Comparison of ENCODE assay signal across 8 cellular contexts in the genomic region with DNA sequence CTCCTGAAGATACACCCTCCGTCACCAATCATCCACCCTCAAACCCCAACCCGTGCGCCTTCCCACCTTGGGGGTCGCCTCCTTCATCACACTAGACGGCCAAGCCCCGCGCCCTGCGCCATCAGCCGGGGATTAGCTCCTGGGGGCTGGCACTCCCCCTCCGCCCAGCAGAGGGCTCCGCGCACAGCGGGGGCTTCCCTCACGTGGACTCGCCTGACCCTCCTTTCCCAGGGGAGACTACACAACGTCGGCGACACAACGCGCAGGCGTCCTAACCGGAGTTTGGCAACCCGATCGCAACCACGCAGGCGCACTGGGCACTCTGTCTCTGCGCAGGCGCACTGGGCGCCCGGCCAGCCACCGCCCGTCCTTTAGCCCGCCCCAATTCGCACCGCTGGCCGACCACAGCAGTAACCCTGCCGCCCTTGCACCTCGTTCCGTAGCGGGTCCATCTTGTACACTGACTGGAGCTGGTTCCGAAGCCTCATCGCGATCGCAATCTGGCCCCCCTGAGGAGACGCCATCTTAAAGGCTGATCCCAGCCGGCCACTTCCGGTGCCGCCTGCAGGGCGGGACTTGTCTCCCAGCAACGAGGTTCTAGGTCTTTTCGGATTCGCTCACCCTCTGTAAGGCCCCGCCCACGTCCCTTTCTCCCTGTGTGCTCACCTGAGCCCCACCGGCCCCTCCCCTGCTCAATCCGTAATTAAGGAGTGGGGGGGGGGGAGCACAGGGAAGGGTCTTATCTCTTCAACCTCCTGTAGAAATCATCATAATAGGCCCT. TPM values are rescaled to one million over a fixed set of nuclear protein-coding genes. Genes with fewer than 3 reads are reported as not detected.
DNase-seq lines count a peak whose midpoint lies in the region; ATAC-seq and TF ChIP-seq lines count a peak whose summit lies in the region.

A gene (minus strand): TSS at position 551 of the 781 bp plus-strand sequence. CDS start 27 bp downstream, at position 524.

- H3K27me3 ChIP-seq in RWPE2 (ENCODE audit: insufficient read depth, poor library complexity, severe bottlenecking) = peaks cover 10% of the 10 kb centered on the region

- peak; percentile 79 for TF ChIP-seq CTCF in RWPE2 (IDR thresholded peaks at IDR 0.05; ENCODE audit: poor library complexity, severe bottlenecking)

- peak within 1 kb of the TSS; percentile 83 for H3K27ac ChIP-seq in RWPE2 (ENCODE audit: poor library complexity, severe bottlenecking)

- no peaks in the 10 kb centered on the region for H3K9me3 Mint-ChIP-seq in activated T-helper 2 cell treated with anti-CD3 and anti-CD28 coated beads, Interferon-gamma antibody, Interleukin-2, Interleukin-4, amounts not matched to agents 10 μg/mL and 5 μg/mL and 100 μg/mL, durations not matched to agents 14 hours and 24 hours and 36 hours
- no peaks in the 10 kb centered on the region for H3K9me3 Mint-ChIP-seq in natural killer cell treated with Interleukin-12 subunit alpha and Interleukin-12 subunit beta and Interleukin-15 and Interleukin-18, amount 100 ng/mL, for 72 hours

- H3K4me3 ChIP-seq in RWPE2 (ENCODE audit: severe bottlenecking) = peak within 1 kb of the TSS; percentile 93

- DNase-seq in ELR (ENCODE audit: low read depth) (peak; percentile 99), H4 (ENCODE audit: low spot score) (peak; percentile 96), LoVo (ENCODE audit: low spot score) (peak; percentile 97), RWPE2 (ENCODE audit: low spot score) (peak; percentile 97), fibroblast of peridontal ligament (ENCODE audit: extremely low read depth) (peak; percentile 98)
- peak; percentile 96 for DNase-seq in activated T-helper 2 cell treated with anti-CD3 and anti-CD28 coated beads, Interferon-gamma antibody, Interleukin-2, Interleukin-4, amounts not matched to agents 10 μg/mL and 5 μg/mL and 100 μg/mL, durations not matched to agents 14 hours and 24 hours and 36 hours (ENCODE audit: low spot score)
- DNase-seq in natural killer cell treated with Interleukin-12 subunit alpha and Interleukin-12 subunit beta and Interleukin-15 and Interleukin-18, amount 100 ng/mL, for 72 hours (ENCODE audit: low spot score) = peak; percentile 97
- peak; percentile 100 for DNase-seq in stimulated activated naive CD8-positive, alpha-beta T cell treated with anti-CD3 and anti-CD28 coated beads, Interleukin-15, Interleukin-2, amounts not matched to agents 100 U/mL and 50 U/mL, for 24 hours

- H3K27me3 Mint-ChIP-seq in activated T-helper 2 cell treated with anti-CD3 and anti-CD28 coated beads, Interferon-gamma antibody, Interleukin-2, Interleukin-4, amounts not matched to agents 10 μg/mL and 5 μg/mL and 100 μg/mL, durations not matched to agents 14 hours and 24 hours and 36 hours (ENCODE audit: low read depth) = peaks cover 24% of the 10 kb centered on the region
- H3K27me3 Mint-ChIP-seq in natural killer cell treated with Interleukin-12 subunit alpha and Interleukin-12 subunit beta and Interleukin-15 and Interleukin-18, amount 100 ng/mL, for 72 hours = peaks cover 12 to 29% of the 10 kb centered on the region in 2 donors

- no peaks in the 10 kb centered on the region for H3K9me3 ChIP-seq in RWPE2 (ENCODE audit: severe bottlenecking)

- intact Hi-C loops in activated T-helper 2 cell treated with anti-CD3 and anti-CD28 coated beads, Interferon-gamma antibody, Interleukin-2, Interleukin-4, amounts not matched to agents 10 μg/mL and 5 μg/mL and 100 μg/mL, durations not matched to agents 14 hours and 24 hours and 36 hours (cut with micrococcal nuclease) = loop anchor here (1.0 kb wide), 2 partner anchors 22 to 49 kb away; a partner anchor contains a TSS

- H3K27ac Mint-ChIP-seq in activated T-helper 2 cell treated with anti-CD3 and anti-CD28 coated beads, Interferon-gamma antibody, Interleukin-2, Interleukin-4, amounts not matched to agents 10 μg/mL and 5 μg/mL and 100 μg/mL, durations not matched to agents 14 hours and 24 hours and 36 hours = peak within 1 kb of the TSS; percentile 100
- peak within 1 kb of the TSS; percentile 99 for H3K27ac Mint-ChIP-seq in natural killer cell treated with Interleukin-12 subunit alpha and Interleukin-12 subunit beta and Interleukin-15 and Interleukin-18, amount 100 ng/mL, for 72 hours

- H3K36me3 ChIP-seq in RWPE2 (ENCODE audit: low read depth) = peaks cover 19% of the 10 kb centered on the region

- peaks cover 52% of the 10 kb centered on the region for H3K4me1 Mint-ChIP-seq in activated T-helper 2 cell treated with anti-CD3 and anti-CD28 coated beads, Interferon-gamma antibody, Interleukin-2, Interleukin-4, amounts not matched to agents 10 μg/mL and 5 μg/mL and 100 μg/mL, durations not matched to agents 14 hours and 24 hours and 36 hours (ENCODE audit: low read depth)
- peaks cover 48 to 52% of the 10 kb centered on the region in 2 donors for H3K4me1 Mint-ChIP-seq in natural killer cell treated with Interleukin-12 subunit alpha and Interleukin-12 subunit beta and Interleukin-15 and Interleukin-18, amount 100 ng/mL, for 72 hours (ENCODE audit: low read depth in 2 of 2)

- peaks cover 41% of the 10 kb centered on the region for H3K36me3 Mint-ChIP-seq in activated T-helper 2 cell treated with anti-CD3 and anti-CD28 coated beads, Interferon-gamma antibody, Interleukin-2, Interleukin-4, amounts not matched to agents 10 μg/mL and 5 μg/mL and 100 μg/mL, durations not matched to agents 14 hours and 24 hours and 36 hours (ENCODE audit: low read depth)
- peaks cover 12% of the 10 kb centered on the region for H3K36me3 Mint-ChIP-seq in natural killer cell treated with Interleukin-12 subunit alpha and Interleukin-12 subunit beta and Interleukin-15 and Interleukin-18, amount 100 ng/mL, for 72 hours

- peak within 1 kb of the TSS; percentile 97 for H3K4me3 Mint-ChIP-seq in activated T-helper 2 cell treated with anti-CD3 and anti-CD28 coated beads, Interferon-gamma antibody, Interleukin-2, Interleukin-4, amounts not matched to agents 10 μg/mL and 5 μg/mL and 100 μg/mL, durations not matched to agents 14 hours and 24 hours and 36 hours (ENCODE audit: low read depth)
- H3K4me3 Mint-ChIP-seq in natural killer cell treated with Interleukin-12 subunit alpha and Interleukin-12 subunit beta and Interleukin-15 and Interleukin-18, amount 100 ng/mL, for 72 hours = peak within 1 kb of the TSS; percentile 96

- peak; percentile 88 for ATAC-seq in RWPE2 (ENCODE audit: low read depth)
- ATAC-seq in natural killer cell treated with Interleukin-12 subunit alpha and Interleukin-12 subunit beta and Interleukin-15 and Interleukin-18, amount 100 ng/mL, for 72 hours = peak; percentile 93 to 95
- peak; percentile 89 for ATAC-seq in stimulated activated naive CD8-positive, alpha-beta T cell treated with anti-CD3 and anti-CD28 coated beads, Interleukin-15, Interleukin-2, amounts not matched to agents 100 U/mL and 50 U/mL, for 24 hours

- peaks cover 5% of the 10 kb centered on the region for H3K4me1 ChIP-seq in RWPE2 (ENCODE audit: insufficient read depth, poor library complexity, severe bottlenecking)

RNA-seq across cellular contexts. Expression of the gene that starts here (rescaled TPM):
- 17.0 and 25.7 TPM in 2 replicates for total RNA-seq in H4 (2014; rRNA removed; shearing (Covaris generic))
- 36.5 and 39.7 TPM in 2 replicates for total RNA-seq in activated T-helper 2 cell treated with anti-CD3 and anti-CD28 coated beads, Interferon-gamma antibody, Interleukin-2, Interleukin-4, amounts not matched to agents 10 μg/mL and 5 μg/mL and 100 μg/mL, durations not matched to agents 14 hours and 24 hours and 36 hours
- 10 to 100 TPM; 31.3 to 41.3 TPM for total RNA-seq in natural killer cell treated with Interleukin-12 subunit alpha and Interleukin-12 subunit beta and Interleukin-15 and Interleukin-18, amount 100 ng/mL, for 72 hours

Comparison
In these comparisons a context has a peak if more than half of its experiments do, and no peak if none do; other contexts are left out.
1. Peak in every context shown above with its lines: DNase-seq, ATAC-seq, H3K4me3 ChIP-seq and H3K27ac ChIP-seq.